ENCODE assay signal across 8 cellular contexts in the genomic region with DNA sequence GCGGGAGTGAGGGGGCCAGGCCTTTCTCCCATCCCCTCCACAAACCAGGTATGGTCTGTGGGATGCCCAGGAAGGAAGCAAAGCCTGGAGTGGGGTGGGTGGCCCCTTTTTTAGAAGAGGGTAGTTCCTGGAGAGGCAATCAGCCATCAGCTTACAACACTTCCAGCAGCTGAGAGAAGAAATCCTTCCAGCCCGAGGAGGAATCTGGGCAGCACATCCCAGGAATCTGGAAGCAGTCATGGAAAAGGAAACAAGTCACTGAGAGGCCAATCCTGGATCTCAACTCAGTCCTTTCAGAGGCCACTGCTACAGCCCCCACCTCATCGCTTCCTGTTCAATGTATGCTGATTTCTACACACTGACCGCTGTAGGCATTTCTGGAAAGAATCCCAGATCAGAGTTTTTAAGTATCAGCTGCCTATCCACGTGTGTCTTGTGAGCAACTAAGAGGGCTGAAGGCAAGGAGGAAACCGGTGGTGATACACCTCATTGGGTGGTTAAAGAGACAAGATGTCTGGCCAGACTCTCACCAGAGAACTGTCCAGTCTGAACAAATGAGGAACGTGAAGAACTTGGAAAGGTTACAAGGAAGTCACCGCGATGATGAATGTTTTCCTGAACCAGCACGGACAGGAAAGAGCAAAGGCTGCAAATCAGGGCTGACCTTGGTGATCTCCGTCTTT. TPM values are rescaled to one million over a fixed set of nuclear protein-coding genes. Genes with fewer than 3 reads are reported as not detected.
DNase-seq lines count a peak whose midpoint lies in the region; ATAC-seq, FAIRE-seq and TF ChIP-seq lines count a peak whose summit lies in the region.

No MANE protein-coding gene starts in this region.

- no peak overlapping the region for H3K27ac Mint-ChIP-seq in activated naive CD4-positive, alpha-beta T cell treated with anti-CD3 and anti-CD28 coated beads, Interleukin-2, amount 10 ng/mL, durations not matched to agents 7 days and 5 days

- H3K27me3 Mint-ChIP-seq in activated naive CD4-positive, alpha-beta T cell treated with anti-CD3 and anti-CD28 coated beads, Interleukin-2, amount 10 ng/mL, durations not matched to agents 7 days and 5 days: no peaks in the 10 kb centered on the region

- no peaks in the 10 kb centered on the region for H3K27me3 ChIP-seq in osteoblast (ENCODE audit: insufficient read depth, low read length)

- peak overlapping the region; percentile 79 for H2AFZ ChIP-seq in osteoblast (ENCODE audit: low read length)

- H3K4me1 Mint-ChIP-seq in activated naive CD4-positive, alpha-beta T cell treated with anti-CD3 and anti-CD28 coated beads, Interleukin-2, amount 10 ng/mL, durations not matched to agents 7 days and 5 days: peaks cover 15% of the 10 kb centered on the region

- H3K27ac ChIP-seq in osteoblast (ENCODE audit: low read depth, low read length): peak overlapping the region; percentile 75

- peak overlapping the region; percentile 51 for H3K4me2 ChIP-seq in osteoblast (ENCODE audit: insufficient read depth, low read length)

- H3K36me3 Mint-ChIP-seq in activated naive CD4-positive, alpha-beta T cell treated with anti-CD3 and anti-CD28 coated beads, Interleukin-2, amount 10 ng/mL, durations not matched to agents 7 days and 5 days: peaks cover 2% of the 10 kb centered on the region

- no peak for ATAC-seq in HG02763 (IDR thresholded peaks at IDR 0.05; ENCODE audit: unreplicated experiment)

- H3K9me3 ChIP-seq in osteoblast (ENCODE audit: low read depth, low read length): no peaks in the 10 kb centered on the region

- peak; percentile 39 for DNase-seq in CMK (ENCODE audit: low read depth)
- peak; percentile 79 for DNase-seq in RCC 7860 (ENCODE audit: low spot score)
- DNase-seq in fibroblast of mammary gland (ENCODE audit: low read depth): peak; percentile 98
- peak; percentile 82 for DNase-seq in osteoblast (ENCODE audit: insufficient read length, low spot score, missing footprints)
- no peak for DNase-seq in OCI-M2 (lab: John Stamatoyannopoulos, UW; ENCODE audit: unreplicated experiment)
- DNase-seq in NCI-H2107 treated with DMSO at 0.1 percent for 48 hours (lab: John Stamatoyannopoulos, UW; ENCODE audit: unreplicated experiment): no peak
- no peak for DNase-seq in activated naive CD4-positive, alpha-beta T cell treated with anti-CD3 and anti-CD28 coated beads, Interleukin-2, amount 10 ng/mL, durations not matched to agents 7 days and 5 days

- H3K79me2 ChIP-seq in osteoblast (ENCODE audit: insufficient read depth, low read length): no peaks in the 10 kb centered on the region

- TF ChIP-seq CTCF in fibroblast of mammary gland (conservative IDR thresholded peaks at IDR 0.05; ENCODE audit: control insufficient read depth, insufficient read depth, low read depth, low read length) (no peak), osteoblast (IDR thresholded peaks at IDR 0.05; ENCODE audit: extremely low read depth, low read depth, low read length) (no peak)

- CTCF ChIA-PET in activated naive CD4-positive, alpha-beta T cell treated with anti-CD3 and anti-CD28 coated beads, Interleukin-2, amount 10 ng/mL, durations not matched to agents 7 days and 5 days (lab: Charles Lee): no interaction called here

- peak; percentile 80 for FAIRE-seq in RCC 7860 (lab: Jason Lieb, UNC)

- no peaks in the 10 kb centered on the region for H4K20me1 ChIP-seq in osteoblast (ENCODE audit: insufficient read depth, low read length)

- H3K4me3 ChIP-seq in fibroblast of mammary gland (ENCODE audit: control insufficient read depth, low read depth, low read length) (no peak overlapping the region), osteoblast (ENCODE audit: insufficient read depth, low read length) (no peak overlapping the region)

- H3K4me3 Mint-ChIP-seq in activated naive CD4-positive, alpha-beta T cell treated with anti-CD3 and anti-CD28 coated beads, Interleukin-2, amount 10 ng/mL, durations not matched to agents 7 days and 5 days: no peak overlapping the region

- H3K4me1 ChIP-seq in osteoblast (ENCODE audit: insufficient read depth, low read length): peaks cover 43% of the 10 kb centered on the region

- H3K36me3 ChIP-seq in osteoblast (ENCODE audit: insufficient read depth, low read length): no peaks in the 10 kb centered on the region

- H3K9me3 Mint-ChIP-seq in activated naive CD4-positive, alpha-beta T cell treated with anti-CD3 and anti-CD28 coated beads, Interleukin-2, amount 10 ng/mL, durations not matched to agents 7 days and 5 days: no peaks in the 10 kb centered on the region

RNA-seq across cellular contexts. Expression of a gene that starts 46.5 kb away (rescaled TPM):
- 22.4 and 23.9 TPM in 2 replicates for total RNA-seq in osteoblast

Comparison
In these comparisons a context has a peak if more than half of its experiments do, and no peak if none do; other contexts are left out.
1. DNase-seq: peak in CMK (single experiment), RCC 7860 (single experiment), fibroblast of mammary gland (single experiment) and osteoblast (single experiment); none in OCI-M2 (single experiment), NCI-H2107 treated with DMSO at 0.1 percent for 48 hours (single experiment) and activated naive CD4-positive, alpha-beta T cell treated with anti-CD3 and anti-CD28 coated beads, Interleukin-2, amount 10 ng/mL, durations not matched to agents 7 days and 5 days (single experiment).